In the genomic region with DNA sequence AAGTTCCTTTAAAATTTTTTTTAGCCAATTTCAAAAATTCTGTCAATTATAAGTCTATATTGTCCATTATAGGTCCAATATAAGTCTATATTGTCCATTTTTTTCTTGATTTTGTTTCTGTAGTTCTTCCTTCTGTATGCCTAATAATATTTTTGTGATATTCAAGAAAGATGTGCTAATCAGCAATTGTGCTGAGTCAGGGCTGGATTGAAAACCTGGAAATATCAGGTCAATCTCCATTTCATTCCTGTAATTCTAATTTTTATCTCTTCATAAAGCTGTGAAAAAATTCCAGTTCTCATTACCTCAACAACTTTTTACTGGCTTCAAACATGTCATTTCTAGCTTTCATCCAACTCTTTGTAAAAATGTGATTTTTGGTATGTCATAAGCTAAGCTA, we compare ENCODE assay signal across 3 cellular contexts.
A peak's percentile ranks its signal among the peaks of the same experiment; 100 is the strongest.
TF ChIP-seq lines count a peak whose summit lies in the region.

No MANE protein-coding gene starts in this region.

TF ChIP-seq in A549, 52 proteins besides CTCF, POLR2A, EP300 and RAD21:
- TF ChIP-seq, protein P1, sequence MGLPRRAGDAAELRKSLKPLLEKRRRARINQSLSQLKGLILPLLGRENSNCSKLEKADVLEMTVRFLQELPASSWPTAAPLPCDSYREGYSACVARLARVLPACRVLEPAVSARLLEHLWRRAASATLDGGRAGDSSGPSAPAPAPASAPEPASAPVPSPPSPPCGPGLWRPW (IDR thresholded peaks at IDR 0.05): no peak
- TF ChIP-seq MAFK (IDR thresholded peaks at IDR 0.05; ENCODE audit: partially characterized antibody): peak; percentile 73

TF ChIP-seq in GM23338, 12 proteins besides CTCF, POLR2A, EP300 and RAD21:
- no peak for TF ChIP-seq ZNF114 (CRISPR knock-in tag; IDR thresholded peaks at IDR 0.05)
TF ChIP-seq in GM23338: peak in this region for 0.

TF ChIP-seq in IMR-90, 13 proteins besides CTCF, POLR2A, EP300 and RAD21:
- TF ChIP-seq NFE2L2 (IDR thresholded peaks at IDR 0.05; ENCODE audit: low read depth, low read length): 0 out of 2 replicates have a peak, but pooled peaks have one; percentile 8
- TF ChIP-seq MXI1 (IDR thresholded peaks at IDR 0.05; ENCODE audit: borderline replicate concordance, low read depth, low read length): no peak
- TF ChIP-seq MAFK (IDR thresholded peaks at IDR 0.05; ENCODE audit: low read depth, low read length): peak; percentile 77
